In genomic region chr6:167122041-167122826, GRCh38 we compare ENCODE assay signal across 15 cellular contexts. TPM values are rescaled to one million over a fixed set of nuclear protein-coding genes. Genes with fewer than 3 reads are reported as not detected.
DNase-seq lines count a peak whose midpoint lies in the region; ATAC-seq and TF ChIP-seq lines count a peak whose summit lies in the region.
"Had no signal": no experiment of that assay in that cellular context is flagged by ENCODE, and none has a peak within 500 bp of the region (broad histone marks: within the 10 kb centered on the region; RNA-seq: fewer than 3 reads in every experiment).

No MANE protein-coding gene starts in this region.

- peaks cover 39 to 61% of the 10 kb centered on the region in 2 donors for H3K4me1 Mint-ChIP-seq in natural killer cell treated with Interleukin-12 subunit alpha and Interleukin-12 subunit beta and Interleukin-15 and Interleukin-18, amount 100 ng/mL, for 72 hours (ENCODE audit: low read depth in 2 of 2)
- H3K4me1 Mint-ChIP-seq in nephron progenitor cell: peaks cover 38% of the 10 kb centered on the region

- H3K4me3 Mint-ChIP-seq in natural killer cell treated with Interleukin-12 subunit alpha and Interleukin-12 subunit beta and Interleukin-15 and Interleukin-18, amount 100 ng/mL, for 72 hours: peak overlapping the region; percentile 79
- H3K4me3 Mint-ChIP-seq in nephron progenitor cell: no peak overlapping the region

- in situ Hi-C loops in GM13977 (cut with MboI; ENCODE audit: low pct_unique_long_range_greater_than_20kb, low sequenced_read_pairs, unreplicated experiment): no loop called here

- TF ChIP-seq CTCF in nephron progenitor cell (IDR thresholded peaks at IDR 0.05) (no peak), GM13977 (IDR thresholded peaks at IDR 0.05; ENCODE audit: extremely low read depth, insufficient read depth, missing control alignments) (no peak)

- DNase-seq in NAMALWA (ENCODE audit: low spot score) (peak; percentile 53), nephron progenitor cell (no peak), GM13977 (ENCODE audit: low spot score) (no peak), NCI-H1048 (lab: John Stamatoyannopoulos, UW) (no peak)
- no peak for DNase-seq in natural killer cell treated with Interleukin-12 subunit alpha and Interleukin-12 subunit beta and Interleukin-15 and Interleukin-18, amount 100 ng/mL, for 72 hours (ENCODE audit: low spot score)
- DNase-seq: activated CD8-positive, alpha-beta memory T cell treated with anti-CD3 and anti-CD28 coated beads, Interleukin-2, amount 50 U/mL, for 4 hours; NCI-H510A had no signal

- peak; percentile 31 for ATAC-seq in GM18520 (IDR thresholded peaks at IDR 0.05; ENCODE audit: unreplicated experiment)
- peak; percentile 40 for ATAC-seq in GM21515 (IDR thresholded peaks at IDR 0.05; ENCODE audit: unreplicated experiment)
- ATAC-seq in natural killer cell treated with Interleukin-12 subunit alpha and Interleukin-12 subunit beta and Interleukin-15 and Interleukin-18, amount 100 ng/mL, for 72 hours: peak; percentile 73 to 75
- no peak for ATAC-seq in HG02973 (IDR thresholded peaks at IDR 0.05; ENCODE audit: unreplicated experiment)
- ATAC-seq: HCT116, K562 had no signal

- no peaks in the 10 kb centered on the region for H3K9me3 Mint-ChIP-seq in natural killer cell treated with Interleukin-12 subunit alpha and Interleukin-12 subunit beta and Interleukin-15 and Interleukin-18, amount 100 ng/mL, for 72 hours
- H3K9me3 Mint-ChIP-seq in nephron progenitor cell: peaks cover 13% of the 10 kb centered on the region

- H3K27ac Mint-ChIP-seq in natural killer cell treated with Interleukin-12 subunit alpha and Interleukin-12 subunit beta and Interleukin-15 and Interleukin-18, amount 100 ng/mL, for 72 hours: peak overlapping the region; percentile 50 to 69
- H3K27ac Mint-ChIP-seq in nephron progenitor cell: no peak overlapping the region

- no peaks in the 10 kb centered on the region for H3K36me3 Mint-ChIP-seq in natural killer cell treated with Interleukin-12 subunit alpha and Interleukin-12 subunit beta and Interleukin-15 and Interleukin-18, amount 100 ng/mL, for 72 hours
- peaks cover 14% of the 10 kb centered on the region for H3K36me3 Mint-ChIP-seq in nephron progenitor cell (ENCODE audit: low read depth)

- H3K27me3 Mint-ChIP-seq in natural killer cell treated with Interleukin-12 subunit alpha and Interleukin-12 subunit beta and Interleukin-15 and Interleukin-18, amount 100 ng/mL, for 72 hours: peaks cover 12 to 20% of the 10 kb centered on the region in 2 donors
- H3K27me3 Mint-ChIP-seq in nephron progenitor cell (ENCODE audit: low read depth, poor library complexity): peaks cover 16% of the 10 kb centered on the region

RNA-seq across cellular contexts. Expression of gene CCR6, which starts 0.7 kb away (rescaled TPM):
- under 1 TPM in 1 of 2 donors, not detected in 1; 0.17 TPM for total RNA-seq in natural killer cell treated with Interleukin-12 subunit alpha and Interleukin-12 subunit beta and Interleukin-15 and Interleukin-18, amount 100 ng/mL, for 72 hours
- total RNA-seq: chondrocyte, glomerular endothelial cell, K562 had no signal

RNA-seq across cellular contexts. Expression of gene GPR31, which starts 35.5 kb away (rescaled TPM):
- not detected for total RNA-seq in natural killer cell treated with Interleukin-12 subunit alpha and Interleukin-12 subunit beta and Interleukin-15 and Interleukin-18, amount 100 ng/mL, for 72 hours
- total RNA-seq: chondrocyte, glomerular endothelial cell, K562, subcutaneous adipose tissue had no signal
